In genomic region chr11:8722156-8722555, GRCh38 we compare ENCODE assay signal across 1 cellular context.
TF ChIP-seq lines count a peak whose summit lies in the region.

No MANE protein-coding gene starts in this region.

TF ChIP-seq in H1, 55 proteins besides CTCF, POLR2A, EP300 and RAD21:
- TF ChIP-seq CTBP2 (IDR thresholded peaks at IDR 0.05; ENCODE audit: borderline replicate concordance, insufficient read depth, insufficient read length, low read length) (no peak), EGR1 (IDR thresholded peaks at IDR 0.05; ENCODE audit: borderline replicate concordance, low read depth, low read length) (no peak), SUZ12 (IDR thresholded peaks at IDR 0.05; ENCODE audit: low read length) (no peak), E2F6 (IDR thresholded peaks at IDR 0.05) (no peak), KDM4A (IDR thresholded peaks at IDR 0.05; ENCODE audit: low read depth, low read length, severe bottlenecking) (no peak), ASH2L (IDR thresholded peaks at IDR 0.05; ENCODE audit: low read length) (no peak), YY1 (IDR thresholded peaks at IDR 0.05; ENCODE audit: low read depth, low read length) (no peak), CEBPB (IDR thresholded peaks at IDR 0.05; ENCODE audit: low read depth, low read length) (no peak)
